Comparison of ENCODE assay signal across 1 cellular context in genomic region chr10:99619090-99619800, GRCh38.
A peak's percentile ranks its signal among the peaks of the same experiment; 100 is the strongest.
TF ChIP-seq lines count a peak whose summit lies in the region.

No MANE protein-coding gene starts in this region.

TF ChIP-seq in GM12878, 131 proteins besides CTCF, POLR2A, EP300 and RAD21:
- TF ChIP-seq CEBPZ (IDR thresholded peaks at IDR 0.05; ENCODE audit: low read depth, low read length) (no peak), MTA2 (IDR thresholded peaks at IDR 0.05; ENCODE audit: low read depth) (0 out of 2 replicates have a peak, but pooled peaks have one; percentile 28), TCF12 (IDR thresholded peaks at IDR 0.05; ENCODE audit: low read depth, low read length) (no peak), SIN3A (IDR thresholded peaks at IDR 0.05; ENCODE audit: low read depth, low read length) (0 out of 2 replicates have a peak, but pooled peaks have one; percentile 54), IKZF1 (conservative IDR thresholded peaks at IDR 0.05) (0 out of 2 replicates have a peak, but pooled peaks have one; percentile 37), FOXK2 (IDR thresholded peaks at IDR 0.05) (0 out of 2 replicates have a peak, but pooled peaks have one; percentile 27), TARDBP (IDR thresholded peaks at IDR 0.05; ENCODE audit: borderline replicate concordance) (no peak), CREB1 (IDR thresholded peaks at IDR 0.05; ENCODE audit: low read depth) (peak; percentile 55; the same call in 1 of the 2 replicates), KLF5 (IDR thresholded peaks at IDR 0.05; ENCODE audit: partially characterized antibody) (no peak), SRF (IDR thresholded peaks at IDR 0.05; ENCODE audit: low read depth in 2 of 2, low read length in 2 of 2) (peak in 1 of 2 experiments; percentile 72; a peak in 1 of 4 replicates), EED (IDR thresholded peaks at IDR 0.05; ENCODE audit: low read depth) (peak; percentile 60), PKNOX1 (IDR thresholded peaks at IDR 0.05) (peak; percentile 81), DPF2 (IDR thresholded peaks at IDR 0.05) (0 out of 2 replicates have a peak, but pooled peaks have one; percentile 13), USF1 (IDR thresholded peaks at IDR 0.05; ENCODE audit: borderline replicate concordance, extremely low read length, insufficient read depth, low read depth, low read length) (no peak), POLR2AphosphoS5 (IDR thresholded peaks at IDR 0.05; ENCODE audit: low read length) (peak; percentile 45; the same call in 1 of the 2 replicates), IKZF2 (IDR thresholded peaks at IDR 0.05) (peak; percentile 60 to 70)
